8 cellular contexts compared by ENCODE assay signal in genomic region chr9:38067611-38067891, GRCh38. TPM values are rescaled to one million over a fixed set of nuclear protein-coding genes. Genes with fewer than 3 reads are reported as not detected.
DNase-seq lines count a peak whose midpoint lies in the region; ATAC-seq and TF ChIP-seq lines count a peak whose summit lies in the region.

No MANE protein-coding gene starts in this region.

- no peak for TF ChIP-seq RAD21 in liver (IDR thresholded peaks at IDR 0.05)

- no peak overlapping the region for H3K27ac Mint-ChIP-seq in activated CD8-positive, alpha-beta memory T cell treated with anti-CD3 and anti-CD28 coated beads, Interleukin-2, amount 10 ng/mL, durations not matched to agents 7 days and 5 days
- peak overlapping the region; percentile 30 to 99 (median 92) for H3K27ac Mint-ChIP-seq in brain

- H3K4me3 Mint-ChIP-seq in activated CD8-positive, alpha-beta memory T cell treated with anti-CD3 and anti-CD28 coated beads, Interleukin-2, amount 10 ng/mL, durations not matched to agents 7 days and 5 days = peak overlapping the region; percentile 63
- peak overlapping the region; percentile 93 to 98 (median 97) for H3K4me3 Mint-ChIP-seq in brain

- peaks cover 14% of the 10 kb centered on the region for H3K4me1 Mint-ChIP-seq in activated CD8-positive, alpha-beta memory T cell treated with anti-CD3 and anti-CD28 coated beads, Interleukin-2, amount 10 ng/mL, durations not matched to agents 7 days and 5 days
- peaks cover 51% of the 10 kb centered on the region for H3K4me1 Mint-ChIP-seq in brain

- H3K4me3 ChIP-seq in liver (ENCODE audit: low read depth in 1 of 3, low read length in 3 of 3) = peak overlapping the region; percentile 91 to 97 (median 92)
- peak overlapping the region; percentile 96 to 98 for H3K4me3 ChIP-seq in tibial artery

- intact Hi-C loops in tibial artery (cut with DNase I; ENCODE audit: low total_unique reads) = no loop called here

- no peaks in the 10 kb centered on the region for H3K36me3 Mint-ChIP-seq in activated CD8-positive, alpha-beta memory T cell treated with anti-CD3 and anti-CD28 coated beads, Interleukin-2, amount 10 ng/mL, durations not matched to agents 7 days and 5 days
- no peaks in the 10 kb centered on the region for H3K36me3 Mint-ChIP-seq in brain

- H3K4me1 ChIP-seq in liver (ENCODE audit: control insufficient read depth in 4 of 4, insufficient read depth in 4 of 4, low read length in 3 of 4) (peaks cover 13 to 49% (median 39%) of the 10 kb centered on the region in 4 donors), tibial artery (peaks cover 0 to 55% (median 44%) of the 10 kb centered on the region in 4 donors)

- DNase-seq in activated CD8-positive, alpha-beta memory T cell treated with anti-CD3 and anti-CD28 coated beads, Interleukin-2, amount 10 ng/mL, durations not matched to agents 7 days and 5 days = no peak
- DNase-seq in activated CD8-positive, alpha-beta memory T cell treated with anti-CD3 and anti-CD28 coated beads, Interleukin-2, amount 50 U/mL, for 4 hours = no peak
- peak in 1 of 2 donors; percentile 74 for DNase-seq in tibial artery
- no peak for DNase-seq in SHP77 treated with DMSO at 0.1 percent for 48 hours (lab: John Stamatoyannopoulos, UW)
- DNase-seq in pons (ENCODE audit: low spot score) = no peak

- TF ChIP-seq CTCF in brain (conservative IDR thresholded peaks at IDR 0.05) (no peak), liver (IDR thresholded peaks at IDR 0.05; ENCODE audit: low read depth, low read length, missing input control) (no peak), tibial artery (IDR thresholded peaks at IDR 0.05) (no peak)

- no peak for ATAC-seq in activated CD8-positive, alpha-beta memory T cell treated with anti-CD3 and anti-CD28 coated beads, Interleukin-2, amount 10 ng/mL, durations not matched to agents 7 days and 5 days
- no peak for ATAC-seq in GM21619 (IDR thresholded peaks at IDR 0.05; ENCODE audit: unreplicated experiment)

- H3K9ac ChIP-seq in liver (ENCODE audit: low read depth in 1 of 2, low read length in 2 of 2) = peak overlapping the region; percentile 75 to 89

- no peaks in the 10 kb centered on the region for H3K9me3 ChIP-seq in liver (ENCODE audit: control insufficient read depth in 4 of 4, low read length in 3 of 4)
- no peaks in the 10 kb centered on the region for H3K9me3 ChIP-seq in tibial artery

- H3K27me3 ChIP-seq in liver (ENCODE audit: control insufficient read depth in 4 of 4, insufficient read depth in 4 of 4, low read length in 3 of 4) (no peaks in the 10 kb centered on the region), tibial artery (no peaks in the 10 kb centered on the region)

- H3K27me3 Mint-ChIP-seq in activated CD8-positive, alpha-beta memory T cell treated with anti-CD3 and anti-CD28 coated beads, Interleukin-2, amount 10 ng/mL, durations not matched to agents 7 days and 5 days = peaks cover 38% of the 10 kb centered on the region
- peaks cover 22% of the 10 kb centered on the region for H3K27me3 Mint-ChIP-seq in brain

- CTCF ChIA-PET in activated CD8-positive, alpha-beta memory T cell treated with anti-CD3 and anti-CD28 coated beads, Interleukin-2, amount 10 ng/mL, durations not matched to agents 7 days and 5 days (lab: Charles Lee) = interaction anchor here (1.6 kb wide), 1 partner anchor 13 kb away, joined by 3 read pairs; no protein-coding TSS in a partner anchor

- H3K27ac ChIP-seq in liver (ENCODE audit: low read depth in 1 of 2, low read length in 2 of 2) (peak overlapping the region; percentile 90 to 92), tibial artery (peak overlapping the region; percentile 94 to 98)

- H3K36me3 ChIP-seq in liver (ENCODE audit: control insufficient read depth in 4 of 4, insufficient read depth in 3 of 4, low read depth in 1 of 4, low read length in 3 of 4) (no peaks in the 10 kb centered on the region), tibial artery (no peaks in the 10 kb centered on the region)

- no peaks in the 10 kb centered on the region for H3K9me3 Mint-ChIP-seq in activated CD8-positive, alpha-beta memory T cell treated with anti-CD3 and anti-CD28 coated beads, Interleukin-2, amount 10 ng/mL, durations not matched to agents 7 days and 5 days (ENCODE audit: low read depth)
- H3K9me3 Mint-ChIP-seq in brain = no peaks in the 10 kb centered on the region

- 1% methylated on average over 21 of the region's 21 CpGs for WGBS in liver

TF ChIP-seq in liver, 16 proteins besides CTCF, POLR2A, EP300 and RAD21:
- TF ChIP-seq REST (IDR thresholded peaks at IDR 0.05) = no peak
- TF ChIP-seq RXRA (IDR thresholded peaks at IDR 0.05) = no peak
- TF ChIP-seq NR2F2 (IDR thresholded peaks at IDR 0.05) = no peak
- no peak for TF ChIP-seq GABPA (IDR thresholded peaks at IDR 0.05 in 1 of 2, conservative IDR thresholded peaks at IDR 0.05 in 1 of 2)
- TF ChIP-seq JUND (IDR thresholded peaks at IDR 0.05) = no peak
- TF ChIP-seq HNF4G (IDR thresholded peaks at IDR 0.05) = no peak
- TF ChIP-seq, protein P1, sequence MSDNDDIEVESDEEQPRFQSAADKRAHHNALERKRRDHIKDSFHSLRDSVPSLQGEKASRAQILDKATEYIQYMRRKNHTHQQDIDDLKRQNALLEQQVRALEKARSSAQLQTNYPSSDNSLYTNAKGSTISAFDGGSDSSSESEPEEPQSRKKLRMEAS (IDR thresholded peaks at IDR 0.05) = no peak
- TF ChIP-seq ATF3 (IDR thresholded peaks at IDR 0.05) = no peak
- no peak for TF ChIP-seq SP1 (IDR thresholded peaks at IDR 0.05)
- no peak for TF ChIP-seq YY1 (IDR thresholded peaks at IDR 0.05)
- TF ChIP-seq FOXA1 (IDR thresholded peaks at IDR 0.05) = no peak
- TF ChIP-seq, protein P2, sequence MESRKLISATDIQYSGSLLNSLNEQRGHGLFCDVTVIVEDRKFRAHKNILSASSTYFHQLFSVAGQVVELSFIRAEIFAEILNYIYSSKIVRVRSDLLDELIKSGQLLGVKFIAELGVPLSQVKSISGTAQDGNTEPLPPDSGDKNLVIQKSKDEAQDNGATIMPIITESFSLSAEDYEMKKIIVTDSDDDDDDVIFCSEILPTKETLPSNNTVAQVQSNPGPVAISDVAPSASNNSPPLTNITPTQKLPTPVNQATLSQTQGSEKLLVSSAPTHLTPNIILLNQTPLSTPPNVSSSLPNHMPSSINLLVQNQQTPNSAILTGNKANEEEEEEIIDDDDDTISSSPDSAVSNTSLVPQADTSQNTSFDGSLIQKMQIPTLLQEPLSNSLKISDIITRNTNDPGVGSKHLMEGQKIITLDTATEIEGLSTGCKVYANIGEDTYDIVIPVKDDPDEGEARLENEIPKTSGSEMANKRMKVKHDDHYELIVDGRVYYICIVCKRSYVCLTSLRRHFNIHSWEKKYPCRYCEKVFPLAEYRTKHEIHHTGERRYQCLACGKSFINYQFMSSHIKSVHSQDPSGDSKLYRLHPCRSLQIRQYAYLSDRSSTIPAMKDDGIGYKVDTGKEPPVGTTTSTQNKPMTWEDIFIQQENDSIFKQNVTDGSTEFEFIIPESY (IDR thresholded peaks at IDR 0.05) = no peak
- no peak for TF ChIP-seq TAF1 (conservative IDR thresholded peaks at IDR 0.05)
- TF ChIP-seq FOXA2 (IDR thresholded peaks at IDR 0.05) = no peak
- TF ChIP-seq HNF4A (conservative IDR thresholded peaks at IDR 0.05) = no peak
- TF ChIP-seq EGR1 (IDR thresholded peaks at IDR 0.05; ENCODE audit: low read depth in 2 of 2) = no peak

RNA-seq across cellular contexts. Expression of gene SHB, which starts 1.5 kb away (rescaled TPM):
- 1 to 10 TPM in 1 of 2 experiments, under 1 TPM in 1; 0.23 to 1.1 TPM for total RNA-seq in activated CD8-positive, alpha-beta memory T cell treated with anti-CD3 and anti-CD28 coated beads, Interleukin-2, amount 10 ng/mL, durations not matched to agents 7 days and 5 days
- polyA plus RNA-seq in brain (ENCODE audit: insufficient read depth, low read depth, low replicate concordance) = 37.4 TPM
- total RNA-seq in liver = 10 to 100 TPM in 1 of 2 donors, 1 to 10 TPM in 1; 3.4 to 17.3 TPM
- 10 to 100 TPM in 1 of 2 donors, 1 to 10 TPM in 1; 3.6 to 10.4 TPM for polyA plus RNA-seq in liver
